ENCODE assay signal across 1 cellular context in genomic region chr19:35848919-35849505, GRCh38.
TF ChIP-seq lines count a peak whose summit lies in the region.

No MANE protein-coding gene starts in this region.

TF ChIP-seq in HEK293, 187 proteins besides CTCF, POLR2A, EP300 and RAD21 (continued from another document):
- TF ChIP-seq, protein P1, sequence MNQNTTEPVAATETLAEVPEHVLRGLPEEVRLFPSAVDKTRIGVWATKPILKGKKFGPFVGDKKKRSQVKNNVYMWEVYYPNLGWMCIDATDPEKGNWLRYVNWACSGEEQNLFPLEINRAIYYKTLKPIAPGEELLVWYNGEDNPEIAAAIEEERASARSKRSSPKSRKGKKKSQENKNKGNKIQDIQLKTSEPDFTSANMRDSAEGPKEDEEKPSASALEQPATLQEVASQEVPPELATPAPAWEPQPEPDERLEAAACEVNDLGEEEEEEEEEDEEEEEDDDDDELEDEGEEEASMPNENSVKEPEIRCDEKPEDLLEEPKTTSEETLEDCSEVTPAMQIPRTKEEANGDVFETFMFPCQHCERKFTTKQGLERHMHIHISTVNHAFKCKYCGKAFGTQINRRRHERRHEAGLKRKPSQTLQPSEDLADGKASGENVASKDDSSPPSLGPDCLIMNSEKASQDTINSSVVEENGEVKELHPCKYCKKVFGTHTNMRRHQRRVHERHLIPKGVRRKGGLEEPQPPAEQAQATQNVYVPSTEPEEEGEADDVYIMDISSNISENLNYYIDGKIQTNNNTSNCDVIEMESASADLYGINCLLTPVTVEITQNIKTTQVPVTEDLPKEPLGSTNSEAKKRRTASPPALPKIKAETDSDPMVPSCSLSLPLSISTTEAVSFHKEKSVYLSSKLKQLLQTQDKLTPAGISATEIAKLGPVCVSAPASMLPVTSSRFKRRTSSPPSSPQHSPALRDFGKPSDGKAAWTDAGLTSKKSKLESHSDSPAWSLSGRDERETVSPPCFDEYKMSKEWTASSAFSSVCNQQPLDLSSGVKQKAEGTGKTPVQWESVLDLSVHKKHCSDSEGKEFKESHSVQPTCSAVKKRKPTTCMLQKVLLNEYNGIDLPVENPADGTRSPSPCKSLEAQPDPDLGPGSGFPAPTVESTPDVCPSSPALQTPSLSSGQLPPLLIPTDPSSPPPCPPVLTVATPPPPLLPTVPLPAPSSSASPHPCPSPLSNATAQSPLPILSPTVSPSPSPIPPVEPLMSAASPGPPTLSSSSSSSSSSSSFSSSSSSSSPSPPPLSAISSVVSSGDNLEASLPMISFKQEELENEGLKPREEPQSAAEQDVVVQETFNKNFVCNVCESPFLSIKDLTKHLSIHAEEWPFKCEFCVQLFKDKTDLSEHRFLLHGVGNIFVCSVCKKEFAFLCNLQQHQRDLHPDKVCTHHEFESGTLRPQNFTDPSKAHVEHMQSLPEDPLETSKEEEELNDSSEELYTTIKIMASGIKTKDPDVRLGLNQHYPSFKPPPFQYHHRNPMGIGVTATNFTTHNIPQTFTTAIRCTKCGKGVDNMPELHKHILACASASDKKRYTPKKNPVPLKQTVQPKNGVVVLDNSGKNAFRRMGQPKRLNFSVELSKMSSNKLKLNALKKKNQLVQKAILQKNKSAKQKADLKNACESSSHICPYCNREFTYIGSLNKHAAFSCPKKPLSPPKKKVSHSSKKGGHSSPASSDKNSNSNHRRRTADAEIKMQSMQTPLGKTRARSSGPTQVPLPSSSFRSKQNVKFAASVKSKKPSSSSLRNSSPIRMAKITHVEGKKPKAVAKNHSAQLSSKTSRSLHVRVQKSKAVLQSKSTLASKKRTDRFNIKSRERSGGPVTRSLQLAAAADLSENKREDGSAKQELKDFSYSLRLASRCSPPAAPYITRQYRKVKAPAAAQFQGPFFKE (tag by site-specific recombination; IDR thresholded peaks at IDR 0.05; ENCODE audit: borderline replicate concordance) = no peak
- TF ChIP-seq, protein P2, sequence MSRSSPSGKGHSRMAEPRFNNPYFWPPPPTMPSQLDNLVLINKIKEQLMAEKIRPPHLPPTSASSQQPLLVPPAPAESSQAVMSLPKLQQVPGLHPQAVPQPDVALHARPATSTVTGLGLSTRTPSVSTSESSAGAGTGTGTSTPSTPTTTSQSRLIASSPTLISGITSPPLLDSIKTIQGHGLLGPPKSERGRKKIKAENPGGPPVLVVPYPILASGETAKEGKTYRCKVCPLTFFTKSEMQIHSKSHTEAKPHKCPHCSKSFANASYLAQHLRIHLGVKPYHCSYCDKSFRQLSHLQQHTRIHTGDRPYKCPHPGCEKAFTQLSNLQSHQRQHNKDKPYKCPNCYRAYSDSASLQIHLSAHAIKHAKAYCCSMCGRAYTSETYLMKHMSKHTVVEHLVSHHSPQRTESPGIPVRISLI (tag by site-specific recombination; IDR thresholded peaks at IDR 0.05) = no peak
- no peak for TF ChIP-seq ZNF654 (tag by site-specific recombination; IDR thresholded peaks at IDR 0.05; ENCODE audit: low read depth)
TF ChIP-seq in HEK293: peak in this region for 1.
